In genomic region chr5:77935516-77936364, GRCh38 we compare ENCODE assay signal across 8 cellular contexts.
DNase-seq lines count a peak whose midpoint lies in the region; ATAC-seq and TF ChIP-seq lines count a peak whose summit lies in the region.

No MANE protein-coding gene starts in this region.

- no peaks in the 10 kb centered on the region for H3K9me2 ChIP-seq in hepatocyte (replicated peaks; ENCODE audit: insufficient read depth)

- no peaks in the 10 kb centered on the region for H3K79me2 ChIP-seq in hepatocyte

- peaks cover 7% of the 10 kb centered on the region for H3K9me3 Mint-ChIP-seq in mesothelial cell of epicardium

- no peaks in the 10 kb centered on the region for H3K36me3 ChIP-seq in hepatocyte (replicated peaks; ENCODE audit: insufficient read depth, low read depth)

- H3K4me3 ChIP-seq in hepatocyte: no peak overlapping the region

- TF ChIP-seq CTCF in hepatocyte (IDR thresholded peaks at IDR 0.05; ENCODE audit: poor library complexity) (no peak), mesothelial cell of epicardium (IDR thresholded peaks at IDR 0.05; ENCODE audit: unreplicated experiment) (no peak)

- no peak overlapping the region for H3K4me3 Mint-ChIP-seq in mesothelial cell of epicardium

- peaks cover 8% of the 10 kb centered on the region for H3K27me3 ChIP-seq in hepatocyte

- no peaks in the 10 kb centered on the region for H4K20me1 ChIP-seq in hepatocyte (ENCODE audit: insufficient read depth, poor library complexity, severe bottlenecking)

- no peak overlapping the region for H3K4me2 ChIP-seq in hepatocyte

- peaks cover 1% of the 10 kb centered on the region for H3K36me3 Mint-ChIP-seq in mesothelial cell of epicardium

- no peaks in the 10 kb centered on the region for H3K9me3 ChIP-seq in hepatocyte (ENCODE audit: low read depth)

- ATAC-seq in GM18502 (IDR thresholded peaks at IDR 0.05; ENCODE audit: poor library complexity, unreplicated experiment) (peak; percentile 65), HG02678 (IDR thresholded peaks at IDR 0.05; ENCODE audit: unreplicated experiment) (peak; percentile 49)

- no peaks in the 10 kb centered on the region for H3K4me1 ChIP-seq in hepatocyte (ENCODE audit: insufficient read depth)

- peaks cover 3% of the 10 kb centered on the region for H3K4me1 Mint-ChIP-seq in mesothelial cell of epicardium

- no peak overlapping the region for H3K27ac Mint-ChIP-seq in mesothelial cell of epicardium

- 72% methylated on average over 11 of the region's 11 CpGs for WGBS in hepatocyte (ENCODE audit: low lambda C conversion rate, missing lambda C conversion rate)

- no peak overlapping the region for H3K27ac ChIP-seq in hepatocyte
- no peak overlapping the region for H3K27ac ChIP-seq in caudate nucleus (ENCODE audit: low read depth, low read length)

- peak; percentile 92 for DNase-seq in SIG-M5 treated with dmso at 0.1 percent for 504 hours (lab: John Stamatoyannopoulos, UW; ENCODE audit: unreplicated experiment)
- peak; percentile 5 for DNase-seq in hepatocyte (ENCODE audit: low spot score)
- no peak for DNase-seq in mesothelial cell of epicardium (ENCODE audit: low spot score in 2 of 2, unreplicated experiment in 2 of 2)
- DNase-seq in NCI-H1048 (lab: John Stamatoyannopoulos, UW): no peak
- DNase-seq in caudate nucleus (lab: John Stamatoyannopoulos, UW): no peak
- no peak for DNase-seq in COR-L47 (lab: John Stamatoyannopoulos, UW)

- H2AFZ ChIP-seq in hepatocyte: no peak overlapping the region

- H3K27me3 Mint-ChIP-seq in mesothelial cell of epicardium (ENCODE audit: low read depth): peaks cover 38% of the 10 kb centered on the region

Comparison
In these comparisons a context has a peak if more than half of its experiments do, and no peak if none do; other contexts are left out.
1. DNase-seq: peak in SIG-M5 treated with dmso at 0.1 percent for 504 hours (single experiment) and hepatocyte (single experiment); none in mesothelial cell of epicardium (0 of 2), NCI-H1048 (single experiment), caudate nucleus (0 of 61) and COR-L47 (single experiment).